8 cellular contexts compared by ENCODE assay signal in genomic region chrX:68146054-68146453, GRCh38.
DNase-seq lines count a peak whose midpoint lies in the region; ATAC-seq and TF ChIP-seq lines count a peak whose summit lies in the region.

No MANE protein-coding gene starts in this region.

- H3K36me3 ChIP-seq in heart left ventricle (no peaks in the 10 kb centered on the region), esophagus squamous epithelium (no peaks in the 10 kb centered on the region)

- peak in 11 of 12 donors; percentile 8 to 51 (median 33) for TF ChIP-seq CTCF in heart left ventricle (IDR thresholded peaks at IDR 0.05)
- no peak for TF ChIP-seq CTCF in RWPE1 (conservative IDR thresholded peaks at IDR 0.05; ENCODE audit: low read depth)
- TF ChIP-seq CTCF in esophagus squamous epithelium (IDR thresholded peaks at IDR 0.05) = peak in 2 of 6 experiments; percentile 14 to 41
- TF ChIP-seq CTCF in lower leg skin (IDR thresholded peaks at IDR 0.05) = no peak

- H3K27ac ChIP-seq in heart left ventricle = no peak overlapping the region
- H3K27ac ChIP-seq in RWPE1 = no peak overlapping the region
- no peak overlapping the region for H3K27ac ChIP-seq in esophagus squamous epithelium

- CTCF ChIA-PET in RWPE1 (lab: Yijun Ruan, JAX) = interaction anchor here (0.6 kb wide), 1 partner anchor 588 kb away, joined by 4 read pairs; no protein-coding TSS in a partner anchor

- H3K27me3 ChIP-seq in heart left ventricle (no peaks in the 10 kb centered on the region), esophagus squamous epithelium (no peaks in the 10 kb centered on the region)

- intact Hi-C loops in heart left ventricle (cut with DNase I) (loop anchor here in 3 of 10 donors (5.0 to 10.0 kb wide), 2 partner anchors 419 to 591 kb away; no protein-coding TSS in a partner anchor), Right ventricle myocardium inferior (cut with DNase I) (loop anchor here (10.0 kb wide), 1 partner anchor 421 kb away; no protein-coding TSS in a partner anchor), esophagus squamous epithelium (cut with DNase I) (no loop called here), lower leg skin (cut with DNase I; ENCODE audit: low total_unique reads) (no loop called here)

- TF ChIP-seq POLR2A in heart left ventricle (IDR thresholded peaks at IDR 0.05) (no peak), esophagus squamous epithelium (IDR thresholded peaks at IDR 0.05) (no peak), lower leg skin (IDR thresholded peaks at IDR 0.05) (no peak)

- H3K4me1 ChIP-seq in heart left ventricle (no peaks in the 10 kb centered on the region), esophagus squamous epithelium (peaks cover 0 to 6% (median 4%) of the 10 kb centered on the region in 3 donors)

- DNase-seq in heart left ventricle (no peak), Right ventricle myocardium inferior (ENCODE audit: missing footprints) (no peak), RWPE1 (ENCODE audit: low spot score) (peak; percentile 2), glomerular endothelial cell (ENCODE audit: extremely low read depth, low read depth, low spot score) (peak; percentile 14), amygdala (lab: John Stamatoyannopoulos, UW) (no peak), esophagus squamous epithelium (lab: John Stamatoyannopoulos, UW) (no peak), lower leg skin (ENCODE audit: low spot score in 2 of 2) (no peak)

- ATAC-seq in heart left ventricle = peak in 2 of 4 donors; percentile 68 to 78
- ATAC-seq in Right ventricle myocardium inferior = no peak
- ATAC-seq in HG03457 (IDR thresholded peaks at IDR 0.05; ENCODE audit: unreplicated experiment) = no peak

- H3K4me3 ChIP-seq in heart left ventricle = no peak overlapping the region
- H3K4me3 ChIP-seq in esophagus squamous epithelium = no peak overlapping the region
- no peak overlapping the region for H3K4me3 ChIP-seq in lower leg skin (ENCODE audit: low read depth, poor library complexity, severe bottlenecking)

- H3K9me3 ChIP-seq in heart left ventricle (no peaks in the 10 kb centered on the region), esophagus squamous epithelium (no peaks in the 10 kb centered on the region)

- 15 to 22% (median 17%) methylated on average over 2 of the region's 2 CpGs for WGBS in heart left ventricle, 4 donors
- WGBS in esophagus squamous epithelium, 2 donors = 13 to 34% methylated on average over 2 of the region's 2 CpGs
- WGBS in lower leg skin, 2 donors = 12 to 30% methylated on average over 2 of the region's 2 CpGs

- POLR2A ChIA-PET in RWPE1 (lab: Yijun Ruan, JAX; ENCODE audit: low non-redundant PET) = no interaction called here

Comparison
In these comparisons a context has a peak if more than half of its experiments do, and no peak if none do; other contexts are left out.
1. DNase-seq: peak in RWPE1 (single experiment) and glomerular endothelial cell (single experiment); none in heart left ventricle (0 of 5), Right ventricle myocardium inferior (single experiment), amygdala (0 of 56), esophagus squamous epithelium (single experiment) and lower leg skin (0 of 2).
2. CTCF ChIP-seq: peak in heart left ventricle (11 of 12); none in RWPE1 (single experiment) and lower leg skin (0 of 3).